Comparison of ENCODE assay signal across 15 cellular contexts in genomic region chr3:163018664-163019063, GRCh38.
DNase-seq lines count a peak whose midpoint lies in the region; ATAC-seq and TF ChIP-seq lines count a peak whose summit lies in the region.
"Had no signal": no experiment of that assay in that cellular context is flagged by ENCODE, and none has a peak within 500 bp of the region (broad histone marks: within the 10 kb centered on the region; RNA-seq: fewer than 3 reads in every experiment).

No MANE protein-coding gene starts in this region.

- H2BK15ac ChIP-seq in mesenchymal stem cell (ENCODE audit: low read depth, poor library complexity, severe bottlenecking): no peak overlapping the region

- no peak overlapping the region for H2BK12ac ChIP-seq in mesenchymal stem cell (ENCODE audit: low read length in 2 of 2)

- H3K4ac ChIP-seq in mesenchymal stem cell (ENCODE audit: low read depth in 1 of 2, low read length in 2 of 2): no peak overlapping the region

- no peak overlapping the region for H2BK120ac ChIP-seq in mesenchymal stem cell (ENCODE audit: low read depth, low read length)

- H3K36me3 ChIP-seq in DND-41 (ENCODE audit: insufficient read depth, low read length) (no peaks in the 10 kb centered on the region), OCI-LY3 (replicated peaks; ENCODE audit: low read depth, low read length) (no peaks in the 10 kb centered on the region), mesenchymal stem cell (ENCODE audit: control insufficient read depth in 1 of 2, insufficient read depth in 2 of 2, low read depth in 1 of 2, low read length in 2 of 2) (peaks cover 0 to 4% of the 10 kb centered on the region in 2 experiments)

- peaks cover 21% of the 10 kb centered on the region for H3K9me3 ChIP-seq in DND-41 (ENCODE audit: insufficient read depth, low read length, severe bottlenecking)
- H3K9me3 ChIP-seq in OCI-LY3 (ENCODE audit: insufficient read depth, low read length): peaks cover 8% of the 10 kb centered on the region; the same call in 1 of the 2 replicates
- H3K9me3 ChIP-seq in mesenchymal stem cell (ENCODE audit: control insufficient read depth, low read length): no peaks in the 10 kb centered on the region

- no peak overlapping the region for H3K23ac ChIP-seq in mesenchymal stem cell (ENCODE audit: low read length in 2 of 2)

- H3K79me2 ChIP-seq in DND-41 (ENCODE audit: insufficient read depth, low read length) (no peaks in the 10 kb centered on the region), OCI-LY3 (ENCODE audit: low read length) (no peaks in the 10 kb centered on the region)

- no peaks in the 10 kb centered on the region for H3K79me1 ChIP-seq in mesenchymal stem cell (replicated peaks; ENCODE audit: low read length, poor library complexity, severe bottlenecking)

- H3K4me3 ChIP-seq in DND-41 (ENCODE audit: low read depth in 1 of 2, low read length in 2 of 2) (no peak overlapping the region), OCI-LY3 (ENCODE audit: low read length) (no peak overlapping the region), mesenchymal stem cell (ENCODE audit: insufficient read depth in 1 of 2, low read depth in 1 of 2, low read length in 2 of 2) (no peak overlapping the region)
- H3K4me3 ChIP-seq: GM23248 had no signal

- H4K20me1 ChIP-seq in DND-41 (ENCODE audit: insufficient read depth, low read length) (no peaks in the 10 kb centered on the region), OCI-LY3 (ENCODE audit: insufficient read depth, low read length) (no peaks in the 10 kb centered on the region)

- 95% methylated on average over 7 of the region's 7 CpGs for WGBS in mesenchymal stem cell

- H2BK5ac ChIP-seq in mesenchymal stem cell (ENCODE audit: low read depth, low read length, poor library complexity, severe bottlenecking): no peak overlapping the region

- peak overlapping the region in 1 of 2 experiments; percentile 34 for H3K18ac ChIP-seq in mesenchymal stem cell (ENCODE audit: low read depth in 1 of 2, low read length in 2 of 2)

- H3K4me2 ChIP-seq in DND-41 (ENCODE audit: insufficient read depth, low read length) (no peak overlapping the region), OCI-LY3 (ENCODE audit: low read length) (no peak overlapping the region), mesenchymal stem cell (ENCODE audit: low read length, poor library complexity, severe bottlenecking) (no peak overlapping the region)

- H4K91ac ChIP-seq in mesenchymal stem cell (ENCODE audit: low read length): no peak overlapping the region

- no peak for ATAC-seq in DND-41 (ENCODE audit: insufficient read depth, low read depth)
- no peak for ATAC-seq in GM21423 (IDR thresholded peaks at IDR 0.05; ENCODE audit: unreplicated experiment)
- ATAC-seq in GM21576 (IDR thresholded peaks at IDR 0.05; ENCODE audit: unreplicated experiment): no peak

- H4K8ac ChIP-seq in mesenchymal stem cell (ENCODE audit: low read length): peak overlapping the region; percentile 28

- H3K4me1 ChIP-seq in DND-41 (ENCODE audit: insufficient read depth, low read length): no peaks in the 10 kb centered on the region
- no peaks in the 10 kb centered on the region for H3K4me1 ChIP-seq in OCI-LY3 (ENCODE audit: low read length)
- H3K4me1 ChIP-seq in mesenchymal stem cell (ENCODE audit: control insufficient read depth, insufficient read depth, low read depth, low read length): no peaks in the 10 kb centered on the region

- H3K9ac ChIP-seq in DND-41 (ENCODE audit: low read depth, low read length): no peak overlapping the region
- H3K9ac ChIP-seq in OCI-LY3 (ENCODE audit: low read length): no peak overlapping the region
- H3K9ac ChIP-seq in mesenchymal stem cell (ENCODE audit: low read length): no peak overlapping the region
- H3K9ac ChIP-seq: GM23248 had no signal

- H3K27ac ChIP-seq in DND-41 (ENCODE audit: low read length) (no peak overlapping the region), OCI-LY3 (ENCODE audit: low read length) (no peak overlapping the region), mesenchymal stem cell (ENCODE audit: low read length, poor library complexity, severe bottlenecking) (no peak overlapping the region)
- H3K27ac ChIP-seq: GM23248 had no signal

- H3K14ac ChIP-seq in mesenchymal stem cell (ENCODE audit: low read length in 2 of 2): peak overlapping the region in 1 of 2 experiments; percentile 81

- no peaks in the 10 kb centered on the region for H3K27me3 ChIP-seq in DND-41 (ENCODE audit: insufficient read depth, low read length, poor library complexity)
- no peaks in the 10 kb centered on the region for H3K27me3 ChIP-seq in OCI-LY3 (ENCODE audit: low read depth, low read length)
- no peaks in the 10 kb centered on the region for H3K27me3 ChIP-seq in mesenchymal stem cell (ENCODE audit: control insufficient read depth in 1 of 2, insufficient read depth in 1 of 2, low read length in 2 of 2)

- H2AK5ac ChIP-seq in mesenchymal stem cell (ENCODE audit: low read length, severe bottlenecking): no peak overlapping the region

- H2AFZ ChIP-seq in DND-41 (ENCODE audit: low read depth, low read length) (peak overlapping the region; percentile 55; the same call in 1 of the 2 replicates), OCI-LY3 (ENCODE audit: low read depth, low read length) (peak overlapping the region; percentile 82; the same call in 1 of the 2 replicates), mesenchymal stem cell (ENCODE audit: low read depth, low read length) (no peak overlapping the region)
- H2AFZ ChIP-seq: GM23248 had no signal

- TF ChIP-seq CTCF in DND-41 (IDR thresholded peaks at IDR 0.05; ENCODE audit: borderline replicate concordance, extremely low read depth, low read length, poor library complexity, severe bottlenecking) (no peak), OCI-LY3 (IDR thresholded peaks at IDR 0.05; ENCODE audit: low read depth, low read length) (no peak)

- DNase-seq in DND-41: no peak
- DNase-seq in mesenchymal stem cell: no peak
- DNase-seq in occipital lobe (lab: John Stamatoyannopoulos, UW): no peak
- DNase-seq: C1 segment of cervical spinal cord; CD4-positive, CD25-positive, alpha-beta regulatory T cell; CD8-positive, alpha-beta memory T cell; DMS 273 treated with DMSO at 0.1 percent for 48 hours; DMS79; GF-D8; GM23248; H7; HCEC 1CT had no signal
